Comparison of ENCODE assay signal across 8 cellular contexts in the genomic region with DNA sequence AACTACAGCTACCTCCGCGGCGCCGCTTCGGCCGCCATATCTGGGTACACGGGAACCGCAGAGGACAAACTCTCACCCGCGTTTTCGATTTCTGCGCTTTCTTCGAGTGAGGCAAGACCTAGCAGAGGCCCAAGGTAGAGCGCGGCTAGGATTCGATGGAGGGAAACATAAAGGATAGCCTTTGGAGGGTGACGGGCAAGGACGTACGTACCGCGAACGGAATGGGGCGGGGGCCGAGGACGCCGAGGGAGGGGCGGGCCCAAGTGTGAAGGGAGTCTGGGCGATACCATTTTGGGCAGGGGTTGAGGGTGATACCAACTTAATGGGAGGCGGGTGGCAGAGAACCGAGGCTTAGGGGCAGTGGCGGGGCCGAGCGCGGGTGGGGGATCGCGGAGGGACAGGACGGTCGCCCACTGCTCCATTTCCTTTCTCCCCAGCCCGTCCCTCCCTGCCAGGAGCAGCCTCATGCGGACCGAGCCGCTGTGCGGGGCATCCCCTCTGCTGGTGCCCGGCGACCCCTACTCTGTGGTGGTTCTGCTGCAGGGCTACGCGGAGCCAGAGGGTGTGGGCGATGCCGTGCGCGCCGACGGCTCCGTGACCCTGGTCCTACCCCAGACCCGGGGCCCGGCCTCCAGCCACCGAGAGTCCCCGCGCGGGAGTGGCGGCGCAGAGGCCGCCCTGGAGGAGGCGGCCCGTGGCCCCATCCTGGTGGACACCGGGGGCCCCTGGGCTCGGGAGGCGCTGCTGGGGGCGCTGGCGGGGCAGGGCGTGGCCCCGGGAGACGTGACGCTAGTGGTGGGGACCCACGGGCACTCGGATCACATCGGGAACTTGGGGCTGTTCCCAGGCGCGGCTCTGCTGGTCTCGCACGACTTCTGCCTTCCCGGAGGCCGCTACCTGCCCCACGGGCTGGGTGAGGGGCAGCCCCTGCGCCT. TPM values are rescaled to one million over a fixed set of nuclear protein-coding genes. Genes with fewer than 3 reads are reported as not detected.
DNase-seq lines count a peak whose midpoint lies in the region; ATAC-seq and TF ChIP-seq lines count a peak whose summit lies in the region.

A gene with protein sequence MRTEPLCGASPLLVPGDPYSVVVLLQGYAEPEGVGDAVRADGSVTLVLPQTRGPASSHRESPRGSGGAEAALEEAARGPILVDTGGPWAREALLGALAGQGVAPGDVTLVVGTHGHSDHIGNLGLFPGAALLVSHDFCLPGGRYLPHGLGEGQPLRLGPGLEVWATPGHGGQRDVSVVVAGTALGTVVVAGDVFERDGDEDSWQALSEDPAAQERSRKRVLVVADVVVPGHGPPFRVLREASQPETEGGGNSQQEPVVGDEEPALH (plus strand): TSS at position 37 of the 935 bp plus-strand sequence. CDS start 429 bp downstream, at position 466.

- peaks cover 24% of the 10 kb centered on the region for H3K4me1 Mint-ChIP-seq in activated T-helper 2 cell treated with anti-CD3 and anti-CD28 coated beads, Interferon-gamma antibody, Interleukin-2, Interleukin-4, amounts not matched to agents 10 μg/mL and 5 μg/mL and 100 μg/mL, durations not matched to agents 14 hours and 24 hours and 36 hours (ENCODE audit: low read depth)
- H3K4me1 Mint-ChIP-seq in natural killer cell = peaks cover 30 to 38% of the 10 kb centered on the region in 2 donors
- H3K4me1 Mint-ChIP-seq in stimulated activated naive B cell treated with anti-CD40 and anti-IgM and Interleukin-4, amounts not matched to agents 10 μg/mL and 1 μg/mL and 100 μg/mL, for 72 hours = peaks cover 25 to 52% of the 10 kb centered on the region in 2 donors

- 0 to 3% methylated on average over 48 to 55 of the region's 85 CpGs for WGBS in GM23248 (ENCODE audit: low coverage in 1 of 2, low lambda C conversion rate in 2 of 2, missing lambda C conversion rate in 2 of 2), 2 experiments

- in situ Hi-C loops in GM23248 (cut with MboI) = no loop called here

- peak within 1 kb of the TSS; percentile 99 for H3K4me3 Mint-ChIP-seq in activated T-helper 2 cell treated with anti-CD3 and anti-CD28 coated beads, Interferon-gamma antibody, Interleukin-2, Interleukin-4, amounts not matched to agents 10 μg/mL and 5 μg/mL and 100 μg/mL, durations not matched to agents 14 hours and 24 hours and 36 hours (ENCODE audit: low read depth)
- peak within 1 kb of the TSS; percentile 98 for H3K4me3 Mint-ChIP-seq in natural killer cell
- peak within 1 kb of the TSS; percentile 95 to 99 for H3K4me3 Mint-ChIP-seq in stimulated activated naive B cell treated with anti-CD40 and anti-IgM and Interleukin-4, amounts not matched to agents 10 μg/mL and 1 μg/mL and 100 μg/mL, for 72 hours

- no peaks in the 10 kb centered on the region for H3K36me3 ChIP-seq in GM23248 (ENCODE audit: low read depth)

- no peaks in the 10 kb centered on the region for H4K20me1 ChIP-seq in GM23248 (ENCODE audit: insufficient read depth)

- H3K9me2 ChIP-seq in GM23248 (ENCODE audit: insufficient read depth) = no peaks in the 10 kb centered on the region

- peaks cover 29% of the 10 kb centered on the region for H3K36me3 Mint-ChIP-seq in activated T-helper 2 cell treated with anti-CD3 and anti-CD28 coated beads, Interferon-gamma antibody, Interleukin-2, Interleukin-4, amounts not matched to agents 10 μg/mL and 5 μg/mL and 100 μg/mL, durations not matched to agents 14 hours and 24 hours and 36 hours (ENCODE audit: low read depth)
- no peaks in the 10 kb centered on the region for H3K36me3 Mint-ChIP-seq in natural killer cell
- H3K36me3 Mint-ChIP-seq in stimulated activated naive B cell treated with anti-CD40 and anti-IgM and Interleukin-4, amounts not matched to agents 10 μg/mL and 1 μg/mL and 100 μg/mL, for 72 hours = peaks cover 6 to 9% of the 10 kb centered on the region in 2 donors

- peaks cover 13% of the 10 kb centered on the region for H3K79me2 ChIP-seq in GM23248 (ENCODE audit: insufficient read depth)

- no peaks in the 10 kb centered on the region for H3K9me3 Mint-ChIP-seq in activated T-helper 2 cell treated with anti-CD3 and anti-CD28 coated beads, Interferon-gamma antibody, Interleukin-2, Interleukin-4, amounts not matched to agents 10 μg/mL and 5 μg/mL and 100 μg/mL, durations not matched to agents 14 hours and 24 hours and 36 hours
- no peaks in the 10 kb centered on the region for H3K9me3 Mint-ChIP-seq in natural killer cell
- H3K9me3 Mint-ChIP-seq in stimulated activated naive B cell treated with anti-CD40 and anti-IgM and Interleukin-4, amounts not matched to agents 10 μg/mL and 1 μg/mL and 100 μg/mL, for 72 hours = no peaks in the 10 kb centered on the region

- peak; percentile 79 for DNase-seq in DMS79 (lab: John Stamatoyannopoulos, UW)
- peak; percentile 95 for DNase-seq in GM23248
- DNase-seq in LoVo (ENCODE audit: low spot score) = peak; percentile 95
- DNase-seq in RPMI8226 = peak; percentile 98
- DNase-seq in activated T-helper 2 cell treated with anti-CD3 and anti-CD28 coated beads, Interferon-gamma antibody, Interleukin-2, Interleukin-4, amounts not matched to agents 10 μg/mL and 5 μg/mL and 100 μg/mL, durations not matched to agents 14 hours and 24 hours and 36 hours (ENCODE audit: low spot score) = peak; percentile 88
- DNase-seq in fibroblast of peridontal ligament (ENCODE audit: extremely low read depth) = peak; percentile 93
- peak; percentile 87 for DNase-seq in natural killer cell
- peak; percentile 87 for DNase-seq in stimulated activated naive B cell treated with anti-CD40 and anti-IgM and Interleukin-4, amounts not matched to agents 10 μg/mL and 1 μg/mL and 100 μg/mL, for 72 hours

- peak within 1 kb of the TSS; percentile 95 for H2AFZ ChIP-seq in GM23248

- H3K9me3 ChIP-seq in GM23248 (ENCODE audit: low read depth) = no peaks in the 10 kb centered on the region

- peak within 1 kb of the TSS; percentile 94 for H3K9ac ChIP-seq in GM23248

- peak within 1 kb of the TSS; percentile 100 for H3K27ac Mint-ChIP-seq in activated T-helper 2 cell treated with anti-CD3 and anti-CD28 coated beads, Interferon-gamma antibody, Interleukin-2, Interleukin-4, amounts not matched to agents 10 μg/mL and 5 μg/mL and 100 μg/mL, durations not matched to agents 14 hours and 24 hours and 36 hours
- peak within 1 kb of the TSS; percentile 98 to 99 for H3K27ac Mint-ChIP-seq in natural killer cell
- peak within 1 kb of the TSS; percentile 100 for H3K27ac Mint-ChIP-seq in stimulated activated naive B cell treated with anti-CD40 and anti-IgM and Interleukin-4, amounts not matched to agents 10 μg/mL and 1 μg/mL and 100 μg/mL, for 72 hours

- no peak for TF ChIP-seq CTCF in natural killer cell (IDR thresholded peaks at IDR 0.05)

- intact Hi-C loops in activated T-helper 2 cell treated with anti-CD3 and anti-CD28 coated beads, Interferon-gamma antibody, Interleukin-2, Interleukin-4, amounts not matched to agents 10 μg/mL and 5 μg/mL and 100 μg/mL, durations not matched to agents 14 hours and 24 hours and 36 hours (cut with micrococcal nuclease) = loop anchor here (1.0 to 10.0 kb wide), 4 partner anchors 8 to 212 kb away; partner anchors contain the start of genes AP4M1, CNPY4, COPS6 and MCM7
- intact Hi-C loops in natural killer cell (cut with micrococcal nuclease) = loop anchor here (1.0 kb wide), 2 partner anchors 8 to 26 kb away; partner anchors contain the start of genes AP4M1, CNPY4, MCM7 and TAF6

- peak within 1 kb of the TSS; percentile 99 for H3K4me2 ChIP-seq in GM23248 (ENCODE audit: unreplicated experiment)

- H3K27me3 Mint-ChIP-seq in activated T-helper 2 cell treated with anti-CD3 and anti-CD28 coated beads, Interferon-gamma antibody, Interleukin-2, Interleukin-4, amounts not matched to agents 10 μg/mL and 5 μg/mL and 100 μg/mL, durations not matched to agents 14 hours and 24 hours and 36 hours (ENCODE audit: low read depth) = no peaks in the 10 kb centered on the region
- H3K27me3 Mint-ChIP-seq in natural killer cell (ENCODE audit: low read depth in 2 of 2) = no peaks in the 10 kb centered on the region
- H3K27me3 Mint-ChIP-seq in stimulated activated naive B cell treated with anti-CD40 and anti-IgM and Interleukin-4, amounts not matched to agents 10 μg/mL and 1 μg/mL and 100 μg/mL, for 72 hours = no peaks in the 10 kb centered on the region

- peaks cover 3% of the 10 kb centered on the region; the same call in 1 of the 2 replicates for H3K4me1 ChIP-seq in GM23248 (ENCODE audit: insufficient read depth)

- H3F3A ChIP-seq in GM23248 (ENCODE audit: insufficient read depth) = peaks cover 4% of the 10 kb centered on the region; the same call in 1 of the 2 replicates

- peak; percentile 89 to 97 (median 89) for ATAC-seq in natural killer cell
- peak; percentile 81 to 83 for ATAC-seq in stimulated activated naive B cell treated with anti-CD40 and anti-IgM and Interleukin-4, amounts not matched to agents 10 μg/mL and 1 μg/mL and 100 μg/mL, for 72 hours (replicated peaks)

- no peaks in the 10 kb centered on the region for H3K27me3 ChIP-seq in GM23248 (replicated peaks; ENCODE audit: insufficient read depth)

- H3K4me3 ChIP-seq in GM23248 = peak within 1 kb of the TSS; percentile 99

- peak within 1 kb of the TSS; percentile 97 for H3K27ac ChIP-seq in GM23248

RNA-seq across cellular contexts. Expression of the gene that starts here (rescaled TPM):
- total RNA-seq in GM23248 (2014; rRNA removed; shearing (Covaris generic)) = 0.43 and 1.9 TPM in 2 replicates
- polyA plus RNA-seq in GM23248 (2016; fragmentation: Nextera tagmentation; extraction: Ambion mirVana) = 1.3 TPM in 2 replicates
- 2.8 and 2.9 TPM in 2 replicates for total RNA-seq in activated T-helper 2 cell treated with anti-CD3 and anti-CD28 coated beads, Interferon-gamma antibody, Interleukin-2, Interleukin-4, amounts not matched to agents 10 μg/mL and 5 μg/mL and 100 μg/mL, durations not matched to agents 14 hours and 24 hours and 36 hours
- 1 to 10 TPM; 2.8 to 4.3 (median 4.1) TPM for total RNA-seq in natural killer cell

Comparison
In these comparisons a context has a peak if more than half of its experiments do, and no peak if none do; other contexts are left out.
1. Peak in every context shown above with its lines: DNase-seq, ATAC-seq, H3K4me3 ChIP-seq and H3K27ac ChIP-seq.